1 cellular context compared by ENCODE assay signal in the genomic region with DNA sequence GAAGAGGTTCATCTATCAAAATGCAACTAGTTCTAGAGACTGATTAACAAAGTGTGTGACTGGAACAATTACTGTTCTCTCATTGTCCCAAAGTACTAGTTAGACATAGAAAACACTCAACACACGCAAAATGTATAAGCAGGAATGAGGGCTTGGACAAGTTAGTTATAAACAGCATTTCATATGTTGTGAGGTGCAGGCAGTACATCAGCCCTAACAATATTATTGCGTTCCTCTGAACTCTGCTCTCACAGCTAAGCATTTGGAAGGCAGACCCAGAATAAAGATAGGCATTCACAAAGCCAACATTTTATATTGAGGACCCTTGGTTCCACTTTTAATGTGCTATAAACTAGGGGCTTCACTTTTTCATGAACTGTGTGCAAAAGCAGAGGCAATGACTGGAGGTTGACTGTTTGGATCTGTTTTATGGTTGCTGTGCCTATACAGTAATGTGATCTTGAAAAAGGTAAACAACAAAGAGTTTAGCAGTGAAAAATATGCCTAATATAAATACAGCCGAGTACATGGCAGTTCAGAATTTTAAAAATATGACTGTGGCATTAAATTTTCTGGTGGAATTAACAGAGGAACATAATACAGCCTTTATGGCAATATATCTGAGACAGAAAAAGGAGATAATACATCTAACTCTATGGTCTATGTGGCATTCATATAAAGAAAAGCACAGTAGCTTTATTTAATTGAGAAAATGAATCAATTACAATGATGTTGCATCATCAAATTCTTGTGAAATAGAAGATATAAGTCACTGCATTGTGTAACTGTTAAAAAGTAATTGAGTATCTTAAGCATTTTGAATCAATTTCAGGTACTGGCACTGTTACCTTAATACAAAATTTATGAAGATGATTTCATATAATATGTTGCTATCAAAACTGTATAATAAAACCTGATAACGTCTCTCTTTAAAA.
TF ChIP-seq lines count a peak whose summit lies in the region.

No MANE protein-coding gene starts in this region.

TF ChIP-seq in H1, 55 proteins besides CTCF, POLR2A, EP300 and RAD21:
- TF ChIP-seq, protein P1, sequence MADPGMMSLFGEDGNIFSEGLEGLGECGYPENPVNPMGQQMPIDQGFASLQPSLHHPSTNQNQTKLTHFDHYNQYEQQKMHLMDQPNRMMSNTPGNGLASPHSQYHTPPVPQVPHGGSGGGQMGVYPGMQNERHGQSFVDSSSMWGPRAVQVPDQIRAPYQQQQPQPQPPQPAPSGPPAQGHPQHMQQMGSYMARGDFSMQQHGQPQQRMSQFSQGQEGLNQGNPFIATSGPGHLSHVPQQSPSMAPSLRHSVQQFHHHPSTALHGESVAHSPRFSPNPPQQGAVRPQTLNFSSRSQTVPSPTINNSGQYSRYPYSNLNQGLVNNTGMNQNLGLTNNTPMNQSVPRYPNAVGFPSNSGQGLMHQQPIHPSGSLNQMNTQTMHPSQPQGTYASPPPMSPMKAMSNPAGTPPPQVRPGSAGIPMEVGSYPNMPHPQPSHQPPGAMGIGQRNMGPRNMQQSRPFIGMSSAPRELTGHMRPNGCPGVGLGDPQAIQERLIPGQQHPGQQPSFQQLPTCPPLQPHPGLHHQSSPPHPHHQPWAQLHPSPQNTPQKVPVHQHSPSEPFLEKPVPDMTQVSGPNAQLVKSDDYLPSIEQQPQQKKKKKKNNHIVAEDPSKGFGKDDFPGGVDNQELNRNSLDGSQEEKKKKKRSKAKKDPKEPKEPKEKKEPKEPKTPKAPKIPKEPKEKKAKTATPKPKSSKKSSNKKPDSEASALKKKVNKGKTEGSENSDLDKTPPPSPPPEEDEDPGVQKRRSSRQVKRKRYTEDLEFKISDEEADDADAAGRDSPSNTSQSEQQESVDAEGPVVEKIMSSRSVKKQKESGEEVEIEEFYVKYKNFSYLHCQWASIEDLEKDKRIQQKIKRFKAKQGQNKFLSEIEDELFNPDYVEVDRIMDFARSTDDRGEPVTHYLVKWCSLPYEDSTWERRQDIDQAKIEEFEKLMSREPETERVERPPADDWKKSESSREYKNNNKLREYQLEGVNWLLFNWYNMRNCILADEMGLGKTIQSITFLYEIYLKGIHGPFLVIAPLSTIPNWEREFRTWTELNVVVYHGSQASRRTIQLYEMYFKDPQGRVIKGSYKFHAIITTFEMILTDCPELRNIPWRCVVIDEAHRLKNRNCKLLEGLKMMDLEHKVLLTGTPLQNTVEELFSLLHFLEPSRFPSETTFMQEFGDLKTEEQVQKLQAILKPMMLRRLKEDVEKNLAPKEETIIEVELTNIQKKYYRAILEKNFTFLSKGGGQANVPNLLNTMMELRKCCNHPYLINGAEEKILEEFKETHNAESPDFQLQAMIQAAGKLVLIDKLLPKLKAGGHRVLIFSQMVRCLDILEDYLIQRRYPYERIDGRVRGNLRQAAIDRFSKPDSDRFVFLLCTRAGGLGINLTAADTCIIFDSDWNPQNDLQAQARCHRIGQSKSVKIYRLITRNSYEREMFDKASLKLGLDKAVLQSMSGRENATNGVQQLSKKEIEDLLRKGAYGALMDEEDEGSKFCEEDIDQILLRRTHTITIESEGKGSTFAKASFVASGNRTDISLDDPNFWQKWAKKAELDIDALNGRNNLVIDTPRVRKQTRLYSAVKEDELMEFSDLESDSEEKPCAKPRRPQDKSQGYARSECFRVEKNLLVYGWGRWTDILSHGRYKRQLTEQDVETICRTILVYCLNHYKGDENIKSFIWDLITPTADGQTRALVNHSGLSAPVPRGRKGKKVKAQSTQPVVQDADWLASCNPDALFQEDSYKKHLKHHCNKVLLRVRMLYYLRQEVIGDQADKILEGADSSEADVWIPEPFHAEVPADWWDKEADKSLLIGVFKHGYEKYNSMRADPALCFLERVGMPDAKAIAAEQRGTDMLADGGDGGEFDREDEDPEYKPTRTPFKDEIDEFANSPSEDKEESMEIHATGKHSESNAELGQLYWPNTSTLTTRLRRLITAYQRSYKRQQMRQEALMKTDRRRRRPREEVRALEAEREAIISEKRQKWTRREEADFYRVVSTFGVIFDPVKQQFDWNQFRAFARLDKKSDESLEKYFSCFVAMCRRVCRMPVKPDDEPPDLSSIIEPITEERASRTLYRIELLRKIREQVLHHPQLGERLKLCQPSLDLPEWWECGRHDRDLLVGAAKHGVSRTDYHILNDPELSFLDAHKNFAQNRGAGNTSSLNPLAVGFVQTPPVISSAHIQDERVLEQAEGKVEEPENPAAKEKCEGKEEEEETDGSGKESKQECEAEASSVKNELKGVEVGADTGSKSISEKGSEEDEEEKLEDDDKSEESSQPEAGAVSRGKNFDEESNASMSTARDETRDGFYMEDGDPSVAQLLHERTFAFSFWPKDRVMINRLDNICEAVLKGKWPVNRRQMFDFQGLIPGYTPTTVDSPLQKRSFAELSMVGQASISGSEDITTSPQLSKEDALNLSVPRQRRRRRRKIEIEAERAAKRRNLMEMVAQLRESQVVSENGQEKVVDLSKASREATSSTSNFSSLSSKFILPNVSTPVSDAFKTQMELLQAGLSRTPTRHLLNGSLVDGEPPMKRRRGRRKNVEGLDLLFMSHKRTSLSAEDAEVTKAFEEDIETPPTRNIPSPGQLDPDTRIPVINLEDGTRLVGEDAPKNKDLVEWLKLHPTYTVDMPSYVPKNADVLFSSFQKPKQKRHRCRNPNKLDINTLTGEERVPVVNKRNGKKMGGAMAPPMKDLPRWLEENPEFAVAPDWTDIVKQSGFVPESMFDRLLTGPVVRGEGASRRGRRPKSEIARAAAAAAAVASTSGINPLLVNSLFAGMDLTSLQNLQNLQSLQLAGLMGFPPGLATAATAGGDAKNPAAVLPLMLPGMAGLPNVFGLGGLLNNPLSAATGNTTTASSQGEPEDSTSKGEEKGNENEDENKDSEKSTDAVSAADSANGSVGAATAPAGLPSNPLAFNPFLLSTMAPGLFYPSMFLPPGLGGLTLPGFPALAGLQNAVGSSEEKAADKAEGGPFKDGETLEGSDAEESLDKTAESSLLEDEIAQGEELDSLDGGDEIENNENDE (IDR thresholded peaks at IDR 0.05; ENCODE audit: insufficient replicate concordance, low read length) = no peak
- TF ChIP-seq BCL11A (IDR thresholded peaks at IDR 0.05; ENCODE audit: low read depth in 2 of 2, low read length in 2 of 2) = no peak
- TF ChIP-seq, protein P2, sequence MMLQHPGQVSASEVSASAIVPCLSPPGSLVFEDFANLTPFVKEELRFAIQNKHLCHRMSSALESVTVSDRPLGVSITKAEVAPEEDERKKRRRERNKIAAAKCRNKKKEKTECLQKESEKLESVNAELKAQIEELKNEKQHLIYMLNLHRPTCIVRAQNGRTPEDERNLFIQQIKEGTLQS (IDR thresholded peaks at IDR 0.05; ENCODE audit: insufficient read depth, low read depth, low read length) = no peak
- peak; percentile 44; the same call in 1 of the 2 replicates for TF ChIP-seq CEBPB (IDR thresholded peaks at IDR 0.05; ENCODE audit: low read depth, low read length)
